In the genomic region with DNA sequence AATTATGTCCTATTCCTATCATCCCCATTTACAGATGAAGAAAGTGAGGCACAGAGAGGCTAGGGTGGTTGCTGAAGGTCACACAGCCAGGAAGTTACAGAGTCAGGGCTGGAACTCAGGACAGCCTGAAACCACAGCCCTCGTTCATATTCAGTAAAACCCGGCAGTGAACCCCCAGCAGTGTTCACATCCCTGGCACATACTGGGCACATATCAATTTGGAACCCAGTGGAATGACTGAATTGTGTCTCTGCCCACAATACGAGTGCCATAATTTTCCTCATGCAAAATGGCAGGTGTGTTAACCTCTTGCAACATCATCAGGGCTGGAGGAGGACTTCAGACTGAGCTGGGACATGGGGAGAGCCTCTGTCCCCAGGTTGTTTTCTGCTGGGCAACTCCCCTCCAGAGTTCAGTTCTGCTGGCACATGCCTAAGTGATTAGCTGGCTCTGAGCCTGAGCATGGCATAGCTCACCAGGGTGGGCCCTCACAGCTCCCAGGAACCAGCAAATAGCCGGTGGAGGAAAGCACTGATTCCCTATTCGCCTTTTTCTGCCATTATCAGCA, we compare ENCODE assay signal across 12 cellular contexts. TPM values are rescaled to one million over a fixed set of nuclear protein-coding genes. Genes with fewer than 3 reads are reported as not detected.
A peak's percentile ranks its signal among the peaks of the same experiment; 100 is the strongest.
DNase-seq lines count a peak whose midpoint lies in the region; ATAC-seq and TF ChIP-seq lines count a peak whose summit lies in the region.
"Had no signal": no experiment of that assay in that cellular context is flagged by ENCODE, and none has a peak within 500 bp of the region (broad histone marks: within the 10 kb centered on the region; RNA-seq: fewer than 3 reads in every experiment).

No MANE protein-coding gene starts in this region.

- H3K9me3 ChIP-seq in colonic mucosa (no peaks in the 10 kb centered on the region), lower lobe of right lung (no peaks in the 10 kb centered on the region)

- peaks cover 11% of the 10 kb centered on the region for H3K27me3 Mint-ChIP-seq in nephron (ENCODE audit: low read depth)
- H3K27me3 Mint-ChIP-seq: activated T-cell treated with anti-CD3 and anti-CD28 coated beads, Interleukin-2, amount 50 U/mL, for 24 hours had no signal

- H3K9me3 Mint-ChIP-seq in nephron: no peaks in the 10 kb centered on the region
- H3K9me3 Mint-ChIP-seq: activated T-cell treated with anti-CD3 and anti-CD28 coated beads, Interleukin-2, amount 50 U/mL, for 24 hours; T-helper 1 cell treated with Interleukin-12 subunit alpha and Interleukin-12 subunit beta and Interleukin-4 antibody, amounts not matched to agents 30 μg/mL and 1 μg/mL, for 36 hours had no signal

- ATAC-seq in lower lobe of right lung (no peak), HG03342 (IDR thresholded peaks at IDR 0.05; ENCODE audit: unreplicated experiment) (no peak)

- TF ChIP-seq CTCF in colonic mucosa (IDR thresholded peaks at IDR 0.05) (no peak), nephron (IDR thresholded peaks at IDR 0.05; ENCODE audit: unreplicated experiment in 3 of 3) (no peak), lower lobe of right lung (IDR thresholded peaks at IDR 0.05) (no peak), GM20000 (IDR thresholded peaks at IDR 0.05; ENCODE audit: extremely low read depth, missing control alignments) (no peak)

- H3K4me1 Mint-ChIP-seq in nephron: peaks cover 42% of the 10 kb centered on the region

- H3K27ac Mint-ChIP-seq in nephron: peak overlapping the region in 1 of 3 experiments; percentile 17

- peak overlapping the region in 1 of 2 donors; percentile 78 for H3K9ac ChIP-seq in colonic mucosa (ENCODE audit: low read depth in 2 of 2, low read length in 2 of 2)

- DNase-seq in Daoy (ENCODE audit: low read depth) (peak; percentile 63), NCI-H69 (lab: John Stamatoyannopoulos, UW) (peak; percentile 27), colonic mucosa (peak; percentile 71), GOT3 (lab: John Stamatoyannopoulos, UW) (no peak), lower lobe of right lung (no peak), GM20000 (ENCODE audit: low spot score) (no peak)
- DNase-seq: activated T-cell treated with anti-CD3 and anti-CD28 coated beads, Interleukin-2, amount 50 U/mL, for 24 hours; NCI-H345 had no signal

- intact Hi-C loops in colonic mucosa (cut with DNase I) (no loop called here), lower lobe of right lung (cut with DNase I) (no loop called here)

- H3K27me3 ChIP-seq in colonic mucosa (no peaks in the 10 kb centered on the region), lower lobe of right lung (ENCODE audit: low read depth) (no peaks in the 10 kb centered on the region)

- H3K4me1 ChIP-seq in colonic mucosa (peaks cover 3% of the 10 kb centered on the region), lower lobe of right lung (peaks cover 34% of the 10 kb centered on the region)

- H3K4me3 Mint-ChIP-seq in nephron: peak overlapping the region; percentile 50 to 100 (median 67)

- no peaks in the 10 kb centered on the region for H3K36me3 ChIP-seq in colonic mucosa
- no peaks in the 10 kb centered on the region for H3K36me3 ChIP-seq in lower lobe of right lung

- H3K36me3 Mint-ChIP-seq in nephron (ENCODE audit: low read depth): no peaks in the 10 kb centered on the region

- H3K27ac ChIP-seq in colonic mucosa (peak overlapping the region; percentile 43), lower lobe of right lung (no peak overlapping the region)
- H3K27ac ChIP-seq: HL-60 had no signal

- H3K4me3 ChIP-seq in colonic mucosa (no peak overlapping the region), lower lobe of right lung (no peak overlapping the region)

RNA-seq across cellular contexts. Expression of gene PPP1CC, which starts 2.1 kb away (rescaled TPM):
- total RNA-seq in Daoy (2014; rRNA removed; shearing (Covaris generic)): 140 and 143 TPM in 2 replicates
- 100 to 1,000 TPM; 170 to 198 TPM for total RNA-seq in colonic mucosa
- 97.8 TPM for total RNA-seq in lower lobe of right lung

RNA-seq across cellular contexts. Expression of gene HVCN1, which starts 55.9 kb away (rescaled TPM):
- 0.23 TPM in 1 of 2 replicates, not detected in the other for total RNA-seq in Daoy (2014; rRNA removed; shearing (Covaris generic))
- total RNA-seq in colonic mucosa (1 to 10 TPM; 1.5 to 2.1 TPM), lower lobe of right lung (29.2 TPM)

Comparison
In these comparisons a context has a peak if more than half of its experiments do, and no peak if none do; other contexts are left out.
1. DNase-seq: peak in Daoy (single experiment), NCI-H69 (single experiment) and colonic mucosa (single experiment); none in GOT3 (single experiment), lower lobe of right lung (single experiment) and GM20000 (single experiment).